In genomic region chr1:109547412-109548320, GRCh38 we compare ENCODE assay signal across 8 cellular contexts. TPM values are rescaled to one million over a fixed set of nuclear protein-coding genes. Genes with fewer than 3 reads are reported as not detected.
DNase-seq lines count a peak whose midpoint lies in the region; ATAC-seq and TF ChIP-seq lines count a peak whose summit lies in the region.

No MANE protein-coding gene starts in this region.

- H3K79me2 ChIP-seq in DOHH2 (ENCODE audit: control insufficient read depth, low read length), result peaks cover 59% of the 10 kb centered on the region

- no peaks in the 10 kb centered on the region for H3K27me3 ChIP-seq in DOHH2 (ENCODE audit: control insufficient read depth, low read length)
- H3K27me3 ChIP-seq in RWPE2 (ENCODE audit: insufficient read depth, poor library complexity, severe bottlenecking), result no peaks in the 10 kb centered on the region
- no peaks in the 10 kb centered on the region for H3K27me3 ChIP-seq in mucosa of stomach (ENCODE audit: control insufficient read depth, insufficient read depth, low read length)
- H3K27me3 ChIP-seq in vagina, result no peaks in the 10 kb centered on the region

- no peaks in the 10 kb centered on the region for H3K9me3 ChIP-seq in DOHH2 (ENCODE audit: control insufficient read depth, insufficient read depth, low read length)
- H3K9me3 ChIP-seq in HEK293 (ENCODE audit: control insufficient read depth, insufficient read depth, low read depth, low read length), result no peaks in the 10 kb centered on the region
- no peaks in the 10 kb centered on the region for H3K9me3 ChIP-seq in RWPE2 (ENCODE audit: severe bottlenecking)
- no peaks in the 10 kb centered on the region for H3K9me3 ChIP-seq in mucosa of stomach (ENCODE audit: control insufficient read depth, low read length)
- H3K9me3 ChIP-seq in vagina, result no peaks in the 10 kb centered on the region

- H3K36me3 ChIP-seq in DOHH2 (ENCODE audit: control insufficient read depth, low read length), result peaks cover 8% of the 10 kb centered on the region
- H3K36me3 ChIP-seq in HEK293 (ENCODE audit: control insufficient read depth in 2 of 2, insufficient read depth in 1 of 2, low read length in 2 of 2), result no peaks in the 10 kb centered on the region; a peak in 1 of 3 replicates
- H3K36me3 ChIP-seq in RWPE2 (ENCODE audit: low read depth), result peaks cover 10% of the 10 kb centered on the region
- H3K36me3 ChIP-seq in mucosa of stomach (ENCODE audit: control insufficient read depth, insufficient read depth, low read length), result no peaks in the 10 kb centered on the region
- H3K36me3 ChIP-seq in vagina, result no peaks in the 10 kb centered on the region

- H3K4me2 ChIP-seq in DOHH2 (ENCODE audit: low read length), result peak overlapping the region; percentile 90

- H3K36me3 Mint-ChIP-seq in effector memory CD8-positive, alpha-beta T cell (ENCODE audit: insufficient read depth), result peaks cover 12% of the 10 kb centered on the region

- ATAC-seq in RWPE2 (ENCODE audit: low read depth) (no peak), HG03095 (IDR thresholded peaks at IDR 0.05; ENCODE audit: unreplicated experiment) (no peak)
- ATAC-seq in effector memory CD8-positive, alpha-beta T cell (replicated peaks), result no peak

- peak overlapping the region; percentile 85 for H3K4me3 ChIP-seq in DOHH2 (ENCODE audit: low read length)
- H3K4me3 ChIP-seq in HEK293 (ENCODE audit: low read depth, low read length), result peak overlapping the region; percentile 57
- peak overlapping the region; percentile 74 for H3K4me3 ChIP-seq in RWPE2 (ENCODE audit: severe bottlenecking)
- H3K4me3 ChIP-seq in mucosa of stomach (ENCODE audit: low read length), result peak overlapping the region; percentile 62
- peak overlapping the region; percentile 90 to 99 for H3K4me3 ChIP-seq in vagina

- intact Hi-C loops in vagina (cut with DNase I), result loop anchor here (2.0 to 10.0 kb wide), 5 partner anchors 77 to 440 kb away; no protein-coding TSS in a partner anchor

- H3K4me3 Mint-ChIP-seq in effector memory CD8-positive, alpha-beta T cell, result peak overlapping the region; percentile 97 to 98

- no peaks in the 10 kb centered on the region for H3K9me3 Mint-ChIP-seq in effector memory CD8-positive, alpha-beta T cell

- peak overlapping the region; percentile 90 for H3K9ac ChIP-seq in mucosa of stomach (ENCODE audit: low read length)

- H3K27ac ChIP-seq in DOHH2 (ENCODE audit: low read depth, low read length), result peak overlapping the region; percentile 74
- peak overlapping the region; percentile 78 for H3K27ac ChIP-seq in HEK293 (ENCODE audit: extremely low read depth, low read depth, low read length)
- H3K27ac ChIP-seq in RWPE2 (ENCODE audit: poor library complexity, severe bottlenecking), result peak overlapping the region; percentile 62
- peak overlapping the region; percentile 96 for H3K27ac ChIP-seq in vagina

- H3K27ac Mint-ChIP-seq in effector memory CD8-positive, alpha-beta T cell, result peak overlapping the region; percentile 97 to 99

- no peaks in the 10 kb centered on the region for H3K9me2 ChIP-seq in DOHH2 (replicated peaks; ENCODE audit: control insufficient read depth, low read length)

- peaks cover 6% of the 10 kb centered on the region; the same call in 1 of the 2 replicates for H4K20me1 ChIP-seq in DOHH2 (ENCODE audit: control insufficient read depth, insufficient read depth, low read depth, low read length)

- POLR2A ChIA-PET in HEK293 (lab: Yijun Ruan, JAX), result interaction anchor here (0.6 to 3.1 kb wide), 34 partner anchors 9 to 734 kb away, joined by 3 to 44 read pairs (median 5); partner anchors contain the start of genes AHCYL1, AMIGO1, AMPD2 and ATXN7L2

- H3F3A ChIP-seq in DOHH2 (ENCODE audit: control insufficient read depth, insufficient read depth), result peaks cover 5% of the 10 kb centered on the region; the same call in 1 of the 2 replicates

- DNase-seq in RWPE2 (ENCODE audit: low spot score) (no peak), vagina (ENCODE audit: extremely low spot score in 2 of 2) (no peak), occipital lobe (lab: John Stamatoyannopoulos, UW) (no peak)
- no peak for DNase-seq in effector memory CD8-positive, alpha-beta T cell

- CTCF ChIA-PET in HEK293 (lab: Yijun Ruan, JAX), result interaction anchor here (0.6 to 6.1 kb wide), 23 partner anchors 11 to 512 kb away, joined by 3 to 158 read pairs (median 7); no protein-coding TSS in a partner anchor

- TF ChIP-seq POLR2A in vagina (IDR thresholded peaks at IDR 0.05), result no peak

- TF ChIP-seq CTCF in DOHH2 (IDR thresholded peaks at IDR 0.05; ENCODE audit: low read depth, low read length, poor library complexity, severe bottlenecking) (no peak), HEK293 (tag by site-specific recombination; IDR thresholded peaks at IDR 0.05) (no peak), RWPE2 (IDR thresholded peaks at IDR 0.05; ENCODE audit: poor library complexity, severe bottlenecking) (no peak), vagina (IDR thresholded peaks at IDR 0.05) (no peak)

- peaks cover 28% of the 10 kb centered on the region for H3K4me1 ChIP-seq in DOHH2 (ENCODE audit: control insufficient read depth, low read length)
- H3K4me1 ChIP-seq in HEK293 (ENCODE audit: control insufficient read depth, insufficient read depth, low read length), result peaks cover 6% of the 10 kb centered on the region; the same call in 1 of the 2 replicates
- H3K4me1 ChIP-seq in RWPE2 (ENCODE audit: insufficient read depth, poor library complexity, severe bottlenecking), result peaks cover 14% of the 10 kb centered on the region
- H3K4me1 ChIP-seq in mucosa of stomach (ENCODE audit: control insufficient read depth, insufficient read depth, low read length), result peaks cover 6% of the 10 kb centered on the region
- peaks cover 52% of the 10 kb centered on the region for H3K4me1 ChIP-seq in vagina

- H3K27me3 Mint-ChIP-seq in effector memory CD8-positive, alpha-beta T cell, result no peaks in the 10 kb centered on the region

- H3K4me1 Mint-ChIP-seq in effector memory CD8-positive, alpha-beta T cell (ENCODE audit: low read depth in 2 of 2), result peaks cover 28 to 44% of the 10 kb centered on the region in 2 donors

TF ChIP-seq in HEK293, 187 proteins besides CTCF, POLR2A, EP300 and RAD21:
- TF ChIP-seq ZNF184 (tag by site-specific recombination; IDR thresholded peaks at IDR 0.05) (0 out of 2 replicates have a peak, but pooled peaks have one; percentile 22), ZNF473 (tag by site-specific recombination; IDR thresholded peaks at IDR 0.05) (no peak), ZNF280C (tag by site-specific recombination; IDR thresholded peaks at IDR 0.05) (no peak), ZNF157 (tag by site-specific recombination; IDR thresholded peaks at IDR 0.05) (no peak), ZNF366 (tag by site-specific recombination; conservative IDR thresholded peaks at IDR 0.05) (no peak), ZNF335 (tag by site-specific recombination; conservative IDR thresholded peaks at IDR 0.05) (0 out of 2 replicates have a peak, but pooled peaks have one; percentile 9)

RNA-seq across cellular contexts. Expression of gene GNAI3, which starts 0.7 kb away (rescaled TPM):
- total RNA-seq in vagina, result 4.9 TPM
- 21.7 TPM for total RNA-seq in occipital lobe

RNA-seq across cellular contexts. Expression of gene GPR61, which starts 8.0 kb away (rescaled TPM):
- total RNA-seq in vagina, result not detected
- total RNA-seq in occipital lobe, result 5.3 TPM

RNA-seq across cellular contexts. Expression of gene AMIGO1, which starts 38.1 kb away (rescaled TPM):
- 6.4 TPM for total RNA-seq in vagina
- 10.3 TPM for total RNA-seq in occipital lobe

RNA-seq across cellular contexts. Expression of gene CYB561D1, which starts 53.8 kb away (rescaled TPM):
- 8.3 TPM for total RNA-seq in vagina
- 6.7 TPM for total RNA-seq in occipital lobe
